ENCODE assay signal across 8 cellular contexts in the genomic region with DNA sequence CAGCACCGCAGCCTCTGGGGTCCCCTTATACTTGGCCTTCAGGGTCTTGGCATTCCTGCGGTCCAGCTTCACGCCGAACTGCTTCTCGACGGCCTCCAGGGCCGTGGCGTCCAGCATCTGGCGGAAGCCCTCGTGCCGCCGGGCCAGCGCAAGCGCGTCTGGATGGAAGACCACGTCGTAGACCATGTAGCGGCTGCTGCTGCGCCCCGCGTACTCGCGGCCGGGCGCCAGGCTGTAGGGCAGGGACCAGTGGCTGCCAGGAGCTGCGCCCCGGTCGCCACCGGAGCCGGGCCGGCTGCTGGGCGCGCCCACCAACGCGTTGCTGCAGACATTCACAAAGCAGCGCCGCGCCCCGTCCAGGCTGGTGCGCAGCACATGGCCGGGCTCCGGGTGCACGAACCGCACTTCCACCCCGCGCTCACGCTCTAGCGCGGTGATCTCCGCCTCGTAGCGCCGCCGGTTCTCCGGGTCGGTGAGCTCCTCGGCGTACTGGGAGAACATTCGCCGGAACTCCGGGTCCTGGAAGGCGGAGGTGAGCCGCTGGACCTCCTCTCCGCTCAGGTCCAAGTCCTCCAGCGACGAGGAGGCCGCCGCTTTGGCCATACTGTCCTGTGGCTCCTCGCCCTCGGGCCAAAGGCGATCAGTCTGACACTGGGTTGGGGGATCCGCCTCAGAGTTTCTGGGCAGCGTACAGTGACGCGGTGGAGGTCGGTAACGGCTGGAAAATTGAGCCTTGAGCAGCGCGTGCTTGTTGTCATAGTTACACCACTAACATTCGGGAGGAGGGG. TPM values are rescaled to one million over a fixed set of nuclear protein-coding genes. Genes with fewer than 3 reads are reported as not detected.
DNase-seq lines count a peak whose midpoint lies in the region; ATAC-seq and TF ChIP-seq lines count a peak whose summit lies in the region.

A gene with protein sequence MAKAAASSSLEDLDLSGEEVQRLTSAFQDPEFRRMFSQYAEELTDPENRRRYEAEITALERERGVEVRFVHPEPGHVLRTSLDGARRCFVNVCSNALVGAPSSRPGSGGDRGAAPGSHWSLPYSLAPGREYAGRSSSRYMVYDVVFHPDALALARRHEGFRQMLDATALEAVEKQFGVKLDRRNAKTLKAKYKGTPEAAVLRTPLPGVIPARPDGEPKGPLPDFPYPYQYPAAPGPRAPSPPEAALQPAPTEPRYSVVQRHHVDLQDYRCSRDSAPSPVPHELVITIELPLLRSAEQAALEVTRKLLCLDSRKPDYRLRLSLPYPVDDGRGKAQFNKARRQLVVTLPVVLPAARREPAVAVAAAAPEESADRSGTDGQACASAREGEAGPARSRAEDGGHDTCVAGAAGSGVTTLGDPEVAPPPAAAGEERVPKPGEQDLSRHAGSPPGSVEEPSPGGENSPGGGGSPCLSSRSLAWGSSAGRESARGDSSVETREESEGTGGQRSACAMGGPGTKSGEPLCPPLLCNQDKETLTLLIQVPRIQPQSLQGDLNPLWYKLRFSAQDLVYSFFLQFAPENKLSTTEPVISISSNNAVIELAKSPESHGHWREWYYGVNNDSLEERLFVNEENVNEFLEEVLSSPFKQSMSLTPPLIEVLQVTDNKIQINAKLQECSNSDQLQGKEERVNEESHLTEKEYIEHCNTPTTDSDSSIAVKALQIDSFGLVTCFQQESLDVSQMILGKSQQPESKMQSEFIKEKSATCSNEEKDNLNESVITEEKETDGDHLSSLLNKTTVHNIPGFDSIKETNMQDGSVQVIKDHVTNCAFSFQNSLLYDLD (minus strand): TSS at position 698 of the 788 bp plus-strand sequence. CDS start 95 bp downstream, at position 603.

- peaks cover 7% of the 10 kb centered on the region for H3K4me1 Mint-ChIP-seq in endodermal cell

- no peaks in the 10 kb centered on the region for H3K9me3 Mint-ChIP-seq in endodermal cell

- peak within 1 kb of the TSS; percentile 98 for H3K27ac Mint-ChIP-seq in endodermal cell

- peak within 1 kb of the TSS; percentile 94 for H3K4me3 ChIP-seq in endodermal cell (ENCODE audit: low read length)
- peak within 1 kb of the TSS; percentile 92 for H3K4me3 ChIP-seq in mononuclear cell (ENCODE audit: low read length)

- peaks cover 23% of the 10 kb centered on the region for H3K36me3 ChIP-seq in endodermal cell (ENCODE audit: control insufficient read depth, insufficient read depth, low read length)

- DNase-seq in NCI-H82 (lab: John Stamatoyannopoulos, UW) (peak; percentile 82), endodermal cell (peak; percentile 82)
- DNase-seq in activated CD8-positive, alpha-beta memory T cell treated with anti-CD3 and anti-CD28 coated beads, Interleukin-2, amount 50 U/mL, for 4 hours = peak; percentile 63
- peak; percentile 66 for DNase-seq in stimulated activated CD8-positive, alpha-beta memory T cell treated with anti-CD3 and anti-CD28 coated beads, Interleukin-4, amount 100 ng/mL, for 48 hours

- no peaks in the 10 kb centered on the region for H3K9me3 ChIP-seq in endodermal cell (ENCODE audit: control insufficient read depth, low read length)
- no peaks in the 10 kb centered on the region for H3K9me3 ChIP-seq in mononuclear cell (ENCODE audit: low read depth, low read length)

- H3K27me3 ChIP-seq in endodermal cell (ENCODE audit: control insufficient read depth, insufficient read depth, low read length, poor library complexity, severe bottlenecking) (no peaks in the 10 kb centered on the region), mononuclear cell (ENCODE audit: insufficient read depth, low read length) (no peaks in the 10 kb centered on the region)

- H3K4me1 ChIP-seq in endodermal cell (ENCODE audit: control insufficient read depth, insufficient read depth, low read length) (no peaks in the 10 kb centered on the region), mononuclear cell (ENCODE audit: insufficient read depth, low read length) (peaks cover 43% of the 10 kb centered on the region)

- H3K4me3 Mint-ChIP-seq in endodermal cell = peak within 1 kb of the TSS; percentile 87

- peak within 1 kb of the TSS; percentile 95 for H3K27ac ChIP-seq in C4-2B
- peak within 1 kb of the TSS; percentile 98 for H3K27ac ChIP-seq in endodermal cell (ENCODE audit: low read depth, low read length)

- peak within 1 kb of the TSS; percentile 91 for H3K9ac ChIP-seq in endodermal cell (ENCODE audit: extremely low read depth, low read length, poor library complexity, severe bottlenecking)

- 0 to 2% methylated on average over 12 to 80 of the region's 80 CpGs for WGBS in endodermal cell (ENCODE audit: insufficient coverage in 1 of 2, insufficient read length in 1 of 2), 2 experiments

- peaks cover 37% of the 10 kb centered on the region for H3K36me3 Mint-ChIP-seq in endodermal cell (ENCODE audit: low read depth)

- TF ChIP-seq CTCF in C4-2B (conservative IDR thresholded peaks at IDR 0.05) (peak; percentile 74), endodermal cell (conservative IDR thresholded peaks at IDR 0.05) (no peak)

- H3K27me3 Mint-ChIP-seq in endodermal cell (ENCODE audit: insufficient read depth) = no peaks in the 10 kb centered on the region

- ATAC-seq in GM19438 (IDR thresholded peaks at IDR 0.05; ENCODE audit: low read depth, unreplicated experiment) (peak; percentile 26), HG03521 (IDR thresholded peaks at IDR 0.05; ENCODE audit: unreplicated experiment) (peak; percentile 27)

RNA-seq across cellular contexts. Expression of the gene that starts here (rescaled TPM):
- total RNA-seq in endodermal cell (10 to 100 TPM; 18.5 to 19.7 TPM), mononuclear cell (8.3 TPM)
- polyA plus RNA-seq in endodermal cell (2013, experiment 1 of 2) = 19.4 TPM
- 21.4 TPM for polyA plus RNA-seq in endodermal cell (2013, experiment 2 of 2)

Comparison
In these comparisons a context has a peak if more than half of its experiments do, and no peak if none do; other contexts are left out.
1. Peak in every context shown above with its lines: DNase-seq, ATAC-seq, H3K4me3 ChIP-seq and H3K27ac ChIP-seq.